Comparison of ENCODE assay signal across 15 cellular contexts in the genomic region with DNA sequence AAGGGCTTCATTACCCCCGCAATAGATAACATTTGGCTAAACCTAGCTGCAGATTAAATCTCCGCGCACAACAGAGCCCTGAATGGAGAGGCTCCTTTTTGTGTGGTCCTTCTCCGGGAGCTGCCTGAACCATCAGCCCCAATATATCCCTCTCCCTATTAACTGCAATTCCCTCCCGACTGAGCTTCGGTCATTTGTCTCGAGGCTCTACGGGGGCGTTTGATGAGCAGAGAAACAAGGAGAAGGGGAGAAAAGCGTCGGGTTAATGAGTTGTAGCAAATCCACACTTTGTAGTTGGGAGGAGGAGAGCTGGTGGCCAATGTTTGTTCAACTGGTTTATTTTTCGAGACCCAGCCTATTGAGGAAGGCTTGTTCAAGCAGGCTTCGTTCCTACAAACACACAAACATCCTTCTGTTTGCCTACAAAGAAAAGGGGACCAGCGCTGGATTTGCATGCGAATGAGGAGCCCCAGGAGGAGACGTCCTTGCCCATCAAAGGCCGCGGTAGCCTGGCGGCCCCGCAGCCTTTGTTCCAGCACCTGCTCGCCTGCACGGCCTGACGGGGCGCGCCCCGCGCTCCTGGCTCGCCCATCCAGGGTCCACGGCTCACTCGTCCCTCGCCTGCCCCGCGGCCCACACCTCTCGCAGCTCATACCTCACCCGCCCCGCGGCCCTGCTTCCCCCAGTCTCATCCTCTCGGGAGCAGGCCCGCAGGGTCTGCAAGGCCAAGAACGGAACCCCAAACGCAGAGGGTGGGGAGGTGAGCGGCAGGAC. TPM values are rescaled to one million over a fixed set of nuclear protein-coding genes. Genes with fewer than 3 reads are reported as not detected.
DNase-seq lines count a peak whose midpoint lies in the region; ATAC-seq and TF ChIP-seq lines count a peak whose summit lies in the region.
"Had no signal": no experiment of that assay in that cellular context is flagged by ENCODE, and none has a peak within 500 bp of the region (broad histone marks: within the 10 kb centered on the region; RNA-seq: fewer than 3 reads in every experiment).

No MANE protein-coding gene starts in this region.

- no peak for TF ChIP-seq CTCF in brain (conservative IDR thresholded peaks at IDR 0.05)

- peak overlapping the region in 1 of 2 experiments; percentile 83 for H2BK12ac ChIP-seq in mesenchymal stem cell (ENCODE audit: low read length in 2 of 2)

- H3K4me1 Mint-ChIP-seq in brain: peaks cover 17% of the 10 kb centered on the region

- H3K9me3 ChIP-seq in HUES6 (ENCODE audit: control insufficient read depth, insufficient read depth, low read depth, low read length) (no peaks in the 10 kb centered on the region), mesenchymal stem cell (ENCODE audit: control insufficient read depth, low read length) (peaks cover 4% of the 10 kb centered on the region)
- H3K9me3 ChIP-seq: MG63 had no signal

- no peak overlapping the region for H3K4ac ChIP-seq in mesenchymal stem cell (ENCODE audit: low read depth in 1 of 2, low read length in 2 of 2)

- 19% methylated on average over 39 of the region's 42 CpGs for WGBS in mesenchymal stem cell

- peaks cover 95% of the 10 kb centered on the region for H3K27me3 Mint-ChIP-seq in brain

- H3K27me3 ChIP-seq in HUES6 (ENCODE audit: control insufficient read depth, insufficient read depth, low read length) (peaks cover 93% of the 10 kb centered on the region), mesenchymal stem cell (ENCODE audit: control insufficient read depth in 1 of 2, insufficient read depth in 1 of 2, low read length in 2 of 2) (peaks cover 13 to 81% of the 10 kb centered on the region in 2 experiments)
- H3K27me3 ChIP-seq: MG63 had no signal

- H3K4me1 ChIP-seq in HUES6 (ENCODE audit: control insufficient read depth, insufficient read depth, low read length) (peaks cover 20% of the 10 kb centered on the region), mesenchymal stem cell (ENCODE audit: control insufficient read depth, insufficient read depth, low read depth, low read length) (peaks cover 9% of the 10 kb centered on the region)

- no peak overlapping the region for H2BK120ac ChIP-seq in mesenchymal stem cell (ENCODE audit: low read depth, low read length)

- peak overlapping the region; percentile 52 for H3K9ac ChIP-seq in HUES6 (ENCODE audit: low read length)
- H3K9ac ChIP-seq in mesenchymal stem cell (ENCODE audit: low read length): no peak overlapping the region

- no peak for ATAC-seq in HG02852 (IDR thresholded peaks at IDR 0.05; ENCODE audit: unreplicated experiment)
- ATAC-seq in HG03571 (IDR thresholded peaks at IDR 0.05; ENCODE audit: unreplicated experiment): no peak
- ATAC-seq: activated CD8-positive, alpha-beta memory T cell treated with anti-CD3 and anti-CD28 coated beads, Interleukin-2, amount 10 ng/mL, durations not matched to agents 7 days and 5 days had no signal

- peak overlapping the region in 1 of 2 experiments; percentile 29 for H3K23ac ChIP-seq in mesenchymal stem cell (ENCODE audit: low read length in 2 of 2)

- no peaks in the 10 kb centered on the region for H3K36me3 Mint-ChIP-seq in brain
- H3K36me3 Mint-ChIP-seq: activated CD8-positive, alpha-beta memory T cell treated with anti-CD3 and anti-CD28 coated beads, Interleukin-2, amount 10 ng/mL, durations not matched to agents 7 days and 5 days had no signal

- H2AFZ ChIP-seq in mesenchymal stem cell (ENCODE audit: low read depth, low read length): no peak overlapping the region

- peaks cover 7% of the 10 kb centered on the region for H3K79me1 ChIP-seq in mesenchymal stem cell (replicated peaks; ENCODE audit: low read length, poor library complexity, severe bottlenecking)

- no peak overlapping the region for H4K8ac ChIP-seq in mesenchymal stem cell (ENCODE audit: low read length)

- peak overlapping the region in 3 of 5 experiments; percentile 60 to 71 (median 64) for H3K4me3 Mint-ChIP-seq in brain
- H3K4me3 Mint-ChIP-seq: activated CD8-positive, alpha-beta memory T cell treated with anti-CD3 and anti-CD28 coated beads, Interleukin-2, amount 10 ng/mL, durations not matched to agents 7 days and 5 days had no signal

- H3K36me3 ChIP-seq in HUES6 (ENCODE audit: control insufficient read depth, insufficient read depth, low read length): no peaks in the 10 kb centered on the region
- H3K36me3 ChIP-seq in mesenchymal stem cell (ENCODE audit: control insufficient read depth in 1 of 2, insufficient read depth in 2 of 2, low read depth in 1 of 2, low read length in 2 of 2): peaks cover 0 to 10% of the 10 kb centered on the region in 2 experiments
- H3K36me3 ChIP-seq: MG63 had no signal

- no peak overlapping the region for H2BK5ac ChIP-seq in mesenchymal stem cell (ENCODE audit: low read depth, low read length, poor library complexity, severe bottlenecking)

- H3K27ac Mint-ChIP-seq in brain: no peak overlapping the region
- H3K27ac Mint-ChIP-seq: CD14-positive monocyte had no signal

- H3K4me3 ChIP-seq in HUES6 (ENCODE audit: low read depth, low read length) (peak overlapping the region; percentile 55), mesenchymal stem cell (ENCODE audit: insufficient read depth in 1 of 2, low read depth in 1 of 2, low read length in 2 of 2) (peak overlapping the region in 1 of 2 experiments; percentile 18)
- H3K4me3 ChIP-seq: MG63 had no signal

- H3K27ac ChIP-seq in HUES6 (ENCODE audit: low read depth, low read length) (no peak overlapping the region), mesenchymal stem cell (ENCODE audit: low read length, poor library complexity, severe bottlenecking) (peak overlapping the region; percentile 46)

- DNase-seq in COLO668 (lab: John Stamatoyannopoulos, UW; ENCODE audit: unreplicated experiment) (peak; percentile 85), mesenchymal stem cell (no peak), KG1 (lab: John Stamatoyannopoulos, UW) (no peak), HPDE6-E6E7 (ENCODE audit: extremely low spot score) (no peak)
- DNase-seq: activated CD8-positive, alpha-beta memory T cell treated with anti-CD3 and anti-CD28 coated beads, Interleukin-2, amount 10 ng/mL, durations not matched to agents 7 days and 5 days; amniotic stem cell; effector CD4-positive, alpha-beta T cell; MG63; NCI-H2227 treated with DMSO at 0.1 percent for 48 hours; T1000 had no signal

- H3K4me2 ChIP-seq in mesenchymal stem cell (ENCODE audit: low read length, poor library complexity, severe bottlenecking): no peak overlapping the region

- peak overlapping the region in 1 of 2 experiments; percentile 82 for H3K18ac ChIP-seq in mesenchymal stem cell (ENCODE audit: low read depth in 1 of 2, low read length in 2 of 2)

- no peak overlapping the region for H4K91ac ChIP-seq in mesenchymal stem cell (ENCODE audit: low read length)

- peak overlapping the region; percentile 83 for H2BK15ac ChIP-seq in mesenchymal stem cell (ENCODE audit: low read depth, poor library complexity, severe bottlenecking)

- no peak overlapping the region for H3K14ac ChIP-seq in mesenchymal stem cell (ENCODE audit: low read length in 2 of 2)

- H2AK5ac ChIP-seq in mesenchymal stem cell (ENCODE audit: low read length, severe bottlenecking): no peak overlapping the region

- H3K9me3 Mint-ChIP-seq in brain: peaks cover 0 to 9% (median 3%) of the 10 kb centered on the region in 5 experiments

RNA-seq across cellular contexts. Expression of a gene that starts 4.7 kb away (rescaled TPM):
- polyA plus RNA-seq in brain (ENCODE audit: insufficient read depth, low read depth, low replicate concordance): 7.1 TPM
- polyA plus RNA-seq in mesenchymal stem cell (2013, experiment 1 of 2): 5.7 TPM
- polyA plus RNA-seq in mesenchymal stem cell (2013, experiment 2 of 2): 5.4 TPM
- polyA plus RNA-seq: CD14-positive monocyte had no signal

RNA-seq across cellular contexts. Expression of a gene that starts 54.3 kb away (rescaled TPM):
- polyA plus RNA-seq in brain (ENCODE audit: insufficient read depth, low read depth, low replicate concordance): 682 TPM
- 1,135 TPM for polyA plus RNA-seq in mesenchymal stem cell (2013, experiment 1 of 2)
- 1,137 TPM for polyA plus RNA-seq in mesenchymal stem cell (2013, experiment 2 of 2)
